ENCODE assay signal across 33 cellular contexts in genomic region chr17:9107527-9107926, GRCh38.
"Had no signal": no experiment of that assay in that cellular context is flagged by ENCODE, and none has a peak within 500 bp of the region (broad histone marks: within the 10 kb centered on the region; RNA-seq: fewer than 3 reads in every experiment).

No MANE protein-coding gene starts in this region.

- H3K4me1 ChIP-seq: Peyer's patch had no signal

- H3K4me3 ChIP-seq: ascending aorta, cardiac muscle cell, Peyer's patch had no signal

- H3K9me3 Mint-ChIP-seq: activated CD4-positive, alpha-beta T cell treated with anti-CD3 and anti-CD28 coated beads, Interleukin-2, amount 10 ng/mL, durations not matched to agents 24 days and 14 days; activated CD8-positive, alpha-beta T cell treated with anti-CD3 and anti-CD28 coated beads for 36 hours; activated naive CD4-positive, alpha-beta T cell treated with anti-CD3 and anti-CD28 coated beads, Interleukin-2, amount 50 U/mL, for 24 hours; activated T-helper 2 cell treated with anti-CD3 and anti-CD28 coated beads, Interferon-gamma antibody, Interleukin-2, Interleukin-4, amounts not matched to agents 10 μg/mL and 5 μg/mL and 100 μg/mL, durations not matched to agents 14 hours and 24 hours and 36 hours; central memory CD8-positive, alpha-beta T cell had no signal

- DNase-seq: activated CD4-positive, alpha-beta T cell treated with anti-CD3 and anti-CD28 coated beads, Interleukin-2, amount 10 ng/mL, durations not matched to agents 24 days and 14 days; activated CD4-positive, alpha-beta T cell treated with anti-CD3 and anti-CD28 coated beads, Interleukin-2, amount 50 U/mL, for 4 hours; activated CD4-positive, CD25-positive, alpha-beta regulatory T cell; activated CD8-positive, alpha-beta T cell treated with anti-CD3 and anti-CD28 coated beads for 36 hours; activated gamma-delta T cell; activated naive CD4-positive, alpha-beta T cell treated with Interleukin-2 at 50 U/mL for 16 hours; activated naive CD8-positive, alpha-beta T cell treated with anti-CD3 and anti-CD28 coated beads, Interleukin-2, amount 10 ng/mL, durations not matched to agents 7 days and 5 days; activated T-cell treated with anti-CD3 and anti-CD28 coated beads, Interleukin-2, amount 50 U/mL, for 1 hour; amygdala; Karpas-422; NCI-H1105; NCI-H1417 treated with DMSO at 0.1 percent for 48 hours; NCI-H187 treated with DMSO at 0.1 percent for 48 hours; NCI-H2081; NCI-H226; NCI-H446 treated with DMSO at 0.1 percent for 48 hours; NCI-H524 treated with DMSO at 0.1 percent for 48 hours; NCI-H748 treated with DMSO at 0.1 percent for 48 hours; NK-92 treated with Interleukin-12 subunit alpha and Interleukin-12 subunit beta, amount 100 ng/mL, for 24 hours; PC-3; Peyer's patch; RPMI8226; SIG-M5; SW 1271; T-helper 1 cell; T-helper 2 cell; T-helper 9 cell; WERI-Rb-1 had no signal

- H3K4me1 Mint-ChIP-seq: activated CD4-positive, alpha-beta T cell treated with anti-CD3 and anti-CD28 coated beads, Interleukin-2, amount 10 ng/mL, durations not matched to agents 24 days and 14 days; activated naive CD4-positive, alpha-beta T cell treated with anti-CD3 and anti-CD28 coated beads, Interleukin-2, amount 50 U/mL, for 24 hours; activated naive CD8-positive, alpha-beta T cell treated with anti-CD3 and anti-CD28 coated beads, Interleukin-2, amount 10 ng/mL, durations not matched to agents 7 days and 5 days; central memory CD8-positive, alpha-beta T cell had no signal

- H3K36me3 ChIP-seq: ascending aorta, cardiac muscle cell, Peyer's patch, WERI-Rb-1 had no signal

- H3K27me3 Mint-ChIP-seq: activated naive CD4-positive, alpha-beta T cell treated with anti-CD3 and anti-CD28 coated beads, Interleukin-2, amount 50 U/mL, for 24 hours had no signal

- H3K9me3 ChIP-seq: ascending aorta, Peyer's patch had no signal

- H3K4me3 Mint-ChIP-seq: activated CD4-positive, alpha-beta T cell treated with anti-CD3 and anti-CD28 coated beads, Interleukin-2, amount 10 ng/mL, durations not matched to agents 24 days and 14 days; activated CD8-positive, alpha-beta T cell treated with anti-CD3 and anti-CD28 coated beads for 36 hours; activated naive CD4-positive, alpha-beta T cell treated with anti-CD3 and anti-CD28 coated beads, Interleukin-2, amount 50 U/mL, for 24 hours; activated naive CD8-positive, alpha-beta T cell treated with anti-CD3 and anti-CD28 coated beads, Interleukin-2, amount 10 ng/mL, durations not matched to agents 7 days and 5 days; central memory CD8-positive, alpha-beta T cell had no signal

- ATAC-seq: activated CD8-positive, alpha-beta T cell treated with anti-CD3 and anti-CD28 coated beads for 36 hours; PC-3 had no signal

- H3K36me3 Mint-ChIP-seq: activated naive CD4-positive, alpha-beta T cell treated with anti-CD3 and anti-CD28 coated beads, Interleukin-2, amount 50 U/mL, for 24 hours; activated naive CD8-positive, alpha-beta T cell treated with anti-CD3 and anti-CD28 coated beads, Interleukin-2, amount 10 ng/mL, durations not matched to agents 7 days and 5 days had no signal

- H3K27me3 ChIP-seq: ascending aorta, Peyer's patch had no signal

- H3K27ac ChIP-seq: cardiac muscle cell, Peyer's patch, WERI-Rb-1 had no signal

- H3K27ac Mint-ChIP-seq: activated CD4-positive, alpha-beta T cell treated with anti-CD3 and anti-CD28 coated beads, Interleukin-2, amount 10 ng/mL, durations not matched to agents 24 days and 14 days; activated CD8-positive, alpha-beta T cell treated with anti-CD3 and anti-CD28 coated beads for 36 hours; activated naive CD4-positive, alpha-beta T cell treated with anti-CD3 and anti-CD28 coated beads, Interleukin-2, amount 50 U/mL, for 24 hours; activated naive CD8-positive, alpha-beta T cell treated with anti-CD3 and anti-CD28 coated beads, Interleukin-2, amount 10 ng/mL, durations not matched to agents 7 days and 5 days; activated T-helper 2 cell treated with anti-CD3 and anti-CD28 coated beads, Interferon-gamma antibody, Interleukin-2, Interleukin-4, amounts not matched to agents 10 μg/mL and 5 μg/mL and 100 μg/mL, durations not matched to agents 14 hours and 24 hours and 36 hours had no signal
